20 cellular contexts compared by ENCODE assay signal in genomic region chr11:8055836-8056526, GRCh38. TPM values are rescaled to one million over a fixed set of nuclear protein-coding genes. Genes with fewer than 3 reads are reported as not detected.
A peak's percentile ranks its signal among the peaks of the same experiment; 100 is the strongest.
DNase-seq lines count a peak whose midpoint lies in the region; ATAC-seq and TF ChIP-seq lines count a peak whose summit lies in the region.
"Had no signal": no experiment of that assay in that cellular context is flagged by ENCODE, and none has a peak within 500 bp of the region (broad histone marks: within the 10 kb centered on the region; RNA-seq: fewer than 3 reads in every experiment).

No MANE protein-coding gene starts in this region.

- H3K27me3 Mint-ChIP-seq in activated T-helper 17 cell treated with anti-CD3 and anti-CD28 coated beads, Interleukin-2, amount 50 U/mL, for 72 hours = no peaks in the 10 kb centered on the region
- peaks cover 5% of the 10 kb centered on the region for H3K27me3 Mint-ChIP-seq in nephron (ENCODE audit: low read depth)

- no peak for ATAC-seq in left ventricle myocardium superior
- ATAC-seq in left cardiac atrium = no peak
- no peak for ATAC-seq in activated T-helper 17 cell treated with anti-CD3 and anti-CD28 coated beads, Interleukin-2, amount 50 U/mL, for 72 hours (replicated peaks)
- ATAC-seq in HG03432 (IDR thresholded peaks at IDR 0.05; ENCODE audit: unreplicated experiment) = no peak
- ATAC-seq in GM21526 (IDR thresholded peaks at IDR 0.05; ENCODE audit: low FRiP score, unreplicated experiment) = no peak
- ATAC-seq: CD8-positive, alpha-beta T cell had no signal

- H3K4me3 Mint-ChIP-seq in activated T-helper 17 cell treated with anti-CD3 and anti-CD28 coated beads, Interleukin-2, amount 50 U/mL, for 72 hours = no peak overlapping the region
- H3K4me3 Mint-ChIP-seq in nephron = no peak overlapping the region
- H3K4me3 Mint-ChIP-seq: CD8-positive, alpha-beta T cell; GM23338 had no signal

- H3K4me3 ChIP-seq in testis = no peak overlapping the region
- H3K4me3 ChIP-seq: BLaER1, GM23338, K562 had no signal

- H3K9me3 ChIP-seq in testis = no peaks in the 10 kb centered on the region
- H3K9me3 ChIP-seq: BLaER1 had no signal

- intact Hi-C loops in left ventricle myocardium superior (cut with micrococcal nuclease) (no loop called here), left cardiac atrium (cut with DNase I) (no loop called here), testis (cut with DNase I; ENCODE audit: low total_unique reads) (no loop called here)

- 91 to 92% methylated on average over 6 to 10 of the region's 10 CpGs for WGBS in testis, 2 donors

- TF ChIP-seq CTCF in nephron (IDR thresholded peaks at IDR 0.05; ENCODE audit: unreplicated experiment in 3 of 3) (no peak), testis (IDR thresholded peaks at IDR 0.05) (no peak)

- peaks cover 17% of the 10 kb centered on the region for H3K4me1 ChIP-seq in testis
- H3K4me1 ChIP-seq: BLaER1 had no signal

- no peaks in the 10 kb centered on the region for H3K36me3 Mint-ChIP-seq in activated T-helper 17 cell treated with anti-CD3 and anti-CD28 coated beads, Interleukin-2, amount 50 U/mL, for 72 hours (ENCODE audit: low read depth)
- no peaks in the 10 kb centered on the region for H3K36me3 Mint-ChIP-seq in nephron (ENCODE audit: low read depth)
- H3K36me3 Mint-ChIP-seq: CD8-positive, alpha-beta T cell had no signal

- H3K27me3 ChIP-seq in testis = no peaks in the 10 kb centered on the region
- H3K27me3 ChIP-seq: BLaER1 had no signal

- H3K4me1 Mint-ChIP-seq in activated T-helper 17 cell treated with anti-CD3 and anti-CD28 coated beads, Interleukin-2, amount 50 U/mL, for 72 hours = peaks cover 8% of the 10 kb centered on the region
- peaks cover 35% of the 10 kb centered on the region for H3K4me1 Mint-ChIP-seq in nephron

- peak overlapping the region in 1 of 2 donors; percentile 84 for H3K27ac ChIP-seq in testis
- H3K27ac ChIP-seq: BLaER1 had no signal

- no peaks in the 10 kb centered on the region for H3K36me3 ChIP-seq in testis (ENCODE audit: low read depth, missing control alignments)
- H3K36me3 ChIP-seq: BLaER1 had no signal

- no peaks in the 10 kb centered on the region for H3K9me3 Mint-ChIP-seq in activated T-helper 17 cell treated with anti-CD3 and anti-CD28 coated beads, Interleukin-2, amount 50 U/mL, for 72 hours
- no peaks in the 10 kb centered on the region for H3K9me3 Mint-ChIP-seq in nephron
- H3K9me3 Mint-ChIP-seq: CD8-positive, alpha-beta T cell; GM23338 had no signal

- peak overlapping the region; percentile 26 for H3K27ac Mint-ChIP-seq in activated T-helper 17 cell treated with anti-CD3 and anti-CD28 coated beads, Interleukin-2, amount 50 U/mL, for 72 hours
- H3K27ac Mint-ChIP-seq in nephron = peak overlapping the region in 2 of 3 experiments; percentile 88 to 90
- H3K27ac Mint-ChIP-seq: CD8-positive, alpha-beta T cell; GM23338 had no signal

- peak; percentile 23 for DNase-seq in left ventricle myocardium superior
- DNase-seq in left cardiac atrium = no peak
- peak; percentile 11 for DNase-seq in testis
- DNase-seq in T-helper 2 cell = no peak
- DNase-seq: DMS53; EL; NCI-H1105 treated with DMSO at 0.1 percent for 48 hours; NCI-H1694; NCI-H2081 treated with DMSO at 0.1 percent for 48 hours; NCI-H748 treated with DMSO at 0.1 percent for 48 hours; NK-92 treated with Interleukin-12 subunit alpha and Interleukin-12 subunit beta, amount 100 ng/mL, for 24 hours; SHP77 treated with DMSO at 0.1 percent for 48 hours had no signal

- TF ChIP-seq POLR2A in testis (IDR thresholded peaks at IDR 0.05) = no peak

RNA-seq across cellular contexts. Expression of gene TUB, which starts 25.0 kb away (rescaled TPM):
- total RNA-seq in left ventricle myocardium superior (22.3 TPM), left cardiac atrium (10 to 100 TPM; 11.6 to 13.1 TPM), testis (10 to 100 TPM; 15.6 to 16.5 TPM)
- total RNA-seq in activated T-helper 17 cell treated with anti-CD3 and anti-CD28 coated beads, Interleukin-2, amount 50 U/mL, for 72 hours = under 1 TPM; 0.28 to 0.50 TPM
- polyA plus RNA-seq in testis (ENCODE audit: insufficient read depth, low read depth, low replicate concordance) = 8.9 TPM
- total RNA-seq: CD8-positive, alpha-beta T cell; K562 had no signal
- polyA plus RNA-seq: K562 had no signal

Comparison
In these comparisons a context has a peak if more than half of its experiments do, and no peak if none do; other contexts are left out.
1. DNase-seq: peak in left ventricle myocardium superior (single experiment) and testis (single experiment); none in left cardiac atrium (single experiment) and T-helper 2 cell (0 of 5).
2. RNA of gene TUB, which starts 25.0 kb away (total RNA-seq): 22.3 TPM in left ventricle myocardium superior (single experiment), 15.6 to 16.5 TPM in testis and 11.6 to 13.1 TPM in left cardiac atrium; 0.28 to 0.50 TPM in activated T-helper 17 cell treated with anti-CD3 and anti-CD28 coated beads, Interleukin-2, amount 50 U/mL, for 72 hours; every median in the first group is over 4 times any median in the second.